25 cellular contexts compared by ENCODE assay signal in the genomic region with DNA sequence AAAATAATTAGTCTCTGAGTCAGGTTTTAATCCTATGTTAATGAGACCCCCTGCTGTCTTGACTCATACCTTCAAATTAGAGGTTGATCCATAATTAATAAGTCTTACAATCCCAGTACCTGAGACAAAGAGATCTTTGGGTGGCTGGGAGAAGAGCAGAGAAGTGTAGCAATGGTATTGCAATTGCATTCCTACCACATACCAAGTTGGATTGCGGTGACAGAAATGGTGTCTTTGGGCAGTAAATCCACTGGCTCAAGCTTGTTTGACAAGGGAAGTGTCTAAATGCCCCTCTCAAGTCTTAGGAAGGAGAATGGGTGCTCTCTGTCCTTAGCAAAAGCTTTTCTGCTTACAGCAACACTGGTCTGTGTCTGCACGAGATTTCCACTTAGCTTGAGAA.
DNase-seq lines count a peak whose midpoint lies in the region; ATAC-seq and TF ChIP-seq lines count a peak whose summit lies in the region.
"Had no signal": no experiment of that assay in that cellular context is flagged by ENCODE, and none has a peak within 500 bp of the region (broad histone marks: within the 10 kb centered on the region; RNA-seq: fewer than 3 reads in every experiment).

No MANE protein-coding gene starts in this region.

- H3K4me1 Mint-ChIP-seq in H9 = peaks cover 20 to 24% of the 10 kb centered on the region in 2 experiments
- H3K4me1 Mint-ChIP-seq: activated CD8-positive, alpha-beta memory T cell treated with anti-CD3 and anti-CD28 coated beads, Interleukin-2, amount 10 ng/mL, durations not matched to agents 7 days and 5 days; activated naive CD8-positive, alpha-beta T cell treated with anti-CD3 and anti-CD28 coated beads, Interleukin-2, amount 10 ng/mL, durations not matched to agents 7 days and 5 days; memory B cell; naive thymus-derived CD4-positive, alpha-beta T cell had no signal

- H3T11ph ChIP-seq in H9 (ENCODE audit: low read length) = no peak overlapping the region

- H3K4me1 ChIP-seq in H9 (ENCODE audit: insufficient read depth, low read length) = peaks cover 5% of the 10 kb centered on the region; the same call in 1 of the 2 replicates
- H3K4me1 ChIP-seq: breast epithelium, foreskin keratinocyte, HAP-1, pancreas, sigmoid colon, testis had no signal

- H2AK5ac ChIP-seq in H9 (ENCODE audit: insufficient read length, low read length) = no peak overlapping the region

- no peaks in the 10 kb centered on the region for H3K9me3 Mint-ChIP-seq in H9
- H3K9me3 Mint-ChIP-seq: memory B cell had no signal

- no peaks in the 10 kb centered on the region for H3K9me3 ChIP-seq in H9 (ENCODE audit: control insufficient read depth, low read depth, low read length)
- H3K9me3 ChIP-seq: HAP-1, pancreas, sigmoid colon, testis had no signal

- H4K20me1 ChIP-seq in H9 (ENCODE audit: control insufficient read depth, insufficient read depth, insufficient read length) = no peaks in the 10 kb centered on the region

- H3K4me2 ChIP-seq in H9 (ENCODE audit: insufficient read depth, insufficient read length, low read length) = no peak overlapping the region

- H2BK120ac ChIP-seq in H9 (ENCODE audit: low read depth, low read length, poor library complexity, severe bottlenecking) = no peak overlapping the region

- H3K9ac ChIP-seq in H9 (ENCODE audit: extremely low read depth, insufficient read length, low read length) = no peak overlapping the region

- H4K91ac ChIP-seq in H9 (ENCODE audit: insufficient read length, low read depth, low read length) = no peak overlapping the region

- peak overlapping the region; percentile 68; the same call in 1 of the 2 replicates for H3K14ac ChIP-seq in H9 (ENCODE audit: insufficient read depth, low read length)

- no peak overlapping the region for H3K4ac ChIP-seq in H9 (ENCODE audit: low read depth, low read length)

- no peak overlapping the region for H2BK20ac ChIP-seq in H9 (ENCODE audit: low read depth, low read length, poor library complexity, severe bottlenecking)

- H3K56ac ChIP-seq in H9 (ENCODE audit: insufficient read length, low read depth, low read length) = no peak overlapping the region

- H3K27me3 ChIP-seq in H9 (ENCODE audit: insufficient read depth, low read length) = no peaks in the 10 kb centered on the region
- H3K27me3 ChIP-seq: breast epithelium, foreskin keratinocyte, pancreas, sigmoid colon, testis had no signal

- H3K4me3 Mint-ChIP-seq in H9 = no peak overlapping the region
- H3K4me3 Mint-ChIP-seq: activated CD8-positive, alpha-beta memory T cell treated with anti-CD3 and anti-CD28 coated beads, Interleukin-2, amount 10 ng/mL, durations not matched to agents 7 days and 5 days; activated naive CD8-positive, alpha-beta T cell treated with anti-CD3 and anti-CD28 coated beads, Interleukin-2, amount 10 ng/mL, durations not matched to agents 7 days and 5 days; memory B cell; naive thymus-derived CD4-positive, alpha-beta T cell; stimulated activated naive B cell treated with anti-CD40 and anti-IgM and Interleukin-4, amounts not matched to agents 10 μg/mL and 1 μg/mL and 100 μg/mL, for 72 hours had no signal

- H3K23ac ChIP-seq in H9 (ENCODE audit: insufficient read length, low read depth, low read length) = no peak overlapping the region

- no peak overlapping the region for H2BK15ac ChIP-seq in H9 (ENCODE audit: low read depth, low read length)

- DNase-seq in A172 (ENCODE audit: low spot score) (peak; percentile 79), H9 (no peak), amniotic epithelial cell (ENCODE audit: low read depth) (peak; percentile 72), iris pigment epithelial cell (ENCODE audit: low read depth) (peak; percentile 36), NCI-H128 (lab: John Stamatoyannopoulos, UW; ENCODE audit: unreplicated experiment) (no peak)
- DNase-seq: activated CD4-positive, alpha-beta T cell treated with anti-CD3 and anti-CD28 coated beads for 4 hours; activated CD8-positive, alpha-beta memory T cell treated with anti-CD3 and anti-CD28 coated beads, Interleukin-2, amount 10 ng/mL, durations not matched to agents 7 days and 5 days; activated naive CD8-positive, alpha-beta T cell treated with anti-CD3 and anti-CD28 coated beads, Interleukin-2, amount 10 ng/mL, durations not matched to agents 7 days and 5 days; dermis blood vessel endothelial cell; DMS53; foreskin keratinocyte; hippocampal formation; naive thymus-derived CD4-positive, alpha-beta T cell; NCI-H1436; NCI-H510A treated with DMSO at 0.1 percent for 48 hours; pancreas; sigmoid colon; stimulated activated naive B cell treated with anti-CD40 and anti-IgM and Interleukin-4, amounts not matched to agents 10 μg/mL and 1 μg/mL and 100 μg/mL, for 72 hours; testis had no signal

- no peaks in the 10 kb centered on the region for H3K27me3 Mint-ChIP-seq in H9 (ENCODE audit: low read depth)
- H3K27me3 Mint-ChIP-seq: activated CD8-positive, alpha-beta memory T cell treated with anti-CD3 and anti-CD28 coated beads, Interleukin-2, amount 10 ng/mL, durations not matched to agents 7 days and 5 days; activated naive CD8-positive, alpha-beta T cell treated with anti-CD3 and anti-CD28 coated beads, Interleukin-2, amount 10 ng/mL, durations not matched to agents 7 days and 5 days; memory B cell; naive thymus-derived CD4-positive, alpha-beta T cell; stimulated activated naive B cell treated with anti-CD40 and anti-IgM and Interleukin-4, amounts not matched to agents 10 μg/mL and 1 μg/mL and 100 μg/mL, for 72 hours had no signal

- TF ChIP-seq CTCF in H9 (conservative IDR thresholded peaks at IDR 0.05) = no peak

- no peaks in the 10 kb centered on the region for H3K79me1 ChIP-seq in H9 (ENCODE audit: insufficient read depth, low read depth, low read length, poor library complexity, severe bottlenecking)

- H2BK5ac ChIP-seq in H9 (ENCODE audit: insufficient read length, low read length) = no peak overlapping the region

- H3K79me2 ChIP-seq in H9 (ENCODE audit: insufficient read depth, low read length) = no peaks in the 10 kb centered on the region

- H4K8ac ChIP-seq in H9 (replicated peaks; ENCODE audit: insufficient read length, low read depth, low read length) = no peak overlapping the region

- H3K27ac Mint-ChIP-seq in H9 = no peak overlapping the region; a peak in 1 of 7 replicates
- H3K27ac Mint-ChIP-seq: activated CD8-positive, alpha-beta memory T cell treated with anti-CD3 and anti-CD28 coated beads, Interleukin-2, amount 10 ng/mL, durations not matched to agents 7 days and 5 days; activated naive CD8-positive, alpha-beta T cell treated with anti-CD3 and anti-CD28 coated beads, Interleukin-2, amount 10 ng/mL, durations not matched to agents 7 days and 5 days; memory B cell; naive thymus-derived CD4-positive, alpha-beta T cell; stimulated activated naive B cell treated with anti-CD40 and anti-IgM and Interleukin-4, amounts not matched to agents 10 μg/mL and 1 μg/mL and 100 μg/mL, for 72 hours had no signal

- H4K5ac ChIP-seq in H9 (ENCODE audit: insufficient read length, low read depth, low read length) = no peak overlapping the region

- no peak overlapping the region for H3K18ac ChIP-seq in H9 (ENCODE audit: insufficient read length, low read depth, low read length)

- no peaks in the 10 kb centered on the region for H3K36me3 Mint-ChIP-seq in H9 (ENCODE audit: insufficient read depth in 1 of 3, low read depth in 3 of 3)
- H3K36me3 Mint-ChIP-seq: activated CD8-positive, alpha-beta memory T cell treated with anti-CD3 and anti-CD28 coated beads, Interleukin-2, amount 10 ng/mL, durations not matched to agents 7 days and 5 days; activated naive CD8-positive, alpha-beta T cell treated with anti-CD3 and anti-CD28 coated beads, Interleukin-2, amount 10 ng/mL, durations not matched to agents 7 days and 5 days; memory B cell; naive thymus-derived CD4-positive, alpha-beta T cell; stimulated activated naive B cell treated with anti-CD40 and anti-IgM and Interleukin-4, amounts not matched to agents 10 μg/mL and 1 μg/mL and 100 μg/mL, for 72 hours had no signal

- no peak overlapping the region for H2BK12ac ChIP-seq in H9 (ENCODE audit: insufficient read length, low read depth, low read length)

- no peaks in the 10 kb centered on the region for H3K23me2 ChIP-seq in H9 (ENCODE audit: insufficient read length, low read depth, low read length, poor library complexity, severe bottlenecking)

- ATAC-seq in HG02938 (IDR thresholded peaks at IDR 0.05; ENCODE audit: unreplicated experiment) (no peak), GM19328 (IDR thresholded peaks at IDR 0.05; ENCODE audit: unreplicated experiment) (no peak), HG02588 (IDR thresholded peaks at IDR 0.05; ENCODE audit: unreplicated experiment) (no peak)
- ATAC-seq: activated CD8-positive, alpha-beta memory T cell treated with anti-CD3 and anti-CD28 coated beads, Interleukin-2, amount 10 ng/mL, durations not matched to agents 7 days and 5 days; foreskin keratinocyte; naive thymus-derived CD4-positive, alpha-beta T cell; pancreas; stimulated activated naive B cell treated with anti-CD40 and anti-IgM and Interleukin-4, amounts not matched to agents 10 μg/mL and 1 μg/mL and 100 μg/mL, for 72 hours had no signal

- WGBS in H9 (ENCODE audit: extremely low coverage, insufficient read length, low lambda C conversion rate) = no CpG with 5 or more reads among the region's 2 CpGs

- H2AFZ ChIP-seq in H9 (ENCODE audit: low read length) = no peak overlapping the region

- H3K27ac ChIP-seq in H9 (ENCODE audit: insufficient read length, low read depth, low read length) = no peak overlapping the region
- H3K27ac ChIP-seq: breast epithelium, foreskin keratinocyte, pancreas, sigmoid colon, testis had no signal

Comparison
In these comparisons a context has a peak if more than half of its experiments do, and no peak if none do; other contexts are left out.
1. DNase-seq: peak in A172 (single experiment), amniotic epithelial cell (single experiment) and iris pigment epithelial cell (single experiment); none in H9 (single experiment) and NCI-H128 (single experiment).